ENCODE assay signal across 31 cellular contexts in the genomic region with DNA sequence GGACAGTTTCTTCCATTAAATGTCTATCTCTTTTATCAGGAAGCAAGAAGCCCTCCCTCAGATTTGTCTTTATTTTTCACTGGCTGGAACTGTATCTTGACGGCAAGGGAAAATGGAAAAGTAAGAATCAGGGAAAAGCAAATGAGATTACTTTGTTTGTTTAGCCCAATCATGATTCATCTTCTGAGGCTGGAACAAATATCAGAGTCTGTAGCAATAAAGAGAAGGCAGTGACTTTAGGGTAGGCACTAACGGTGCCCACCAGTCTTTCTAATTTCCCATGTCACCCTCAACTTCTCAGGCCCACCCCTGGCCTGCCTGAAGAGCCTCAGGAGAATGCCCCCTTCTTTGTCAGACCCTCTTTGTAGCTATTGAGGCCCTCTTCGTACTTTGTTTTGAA. TPM values are rescaled to one million over a fixed set of nuclear protein-coding genes. Genes with fewer than 3 reads are reported as not detected.
"Had no signal": no experiment of that assay in that cellular context is flagged by ENCODE, and none has a peak within 500 bp of the region (broad histone marks: within the 10 kb centered on the region; RNA-seq: fewer than 3 reads in every experiment).

No MANE protein-coding gene starts in this region.

- H3K36me3 ChIP-seq: adrenal gland, breast epithelium had no signal

- H3K4me1 ChIP-seq: adrenal gland, body of pancreas, breast epithelium had no signal

- H3K4me3 Mint-ChIP-seq: activated CD4-positive, alpha-beta T cell treated with anti-CD3 and anti-CD28 coated beads for 36 hours; activated CD4-positive, alpha-beta T cell treated with anti-CD3 and anti-CD28 coated beads, Interleukin-2, amount 10 ng/mL, durations not matched to agents 7 days and 5 days; activated CD8-positive, alpha-beta T cell treated with anti-CD3 and anti-CD28 coated beads, Interleukin-2, amount 10 ng/mL, durations not matched to agents 7 days and 5 days; activated naive CD4-positive, alpha-beta T cell treated with anti-CD3 and anti-CD28 coated beads, Interleukin-2, amount 50 U/mL, for 24 hours; activated naive CD8-positive, alpha-beta T cell treated with anti-CD3 and anti-CD28 coated beads, Interleukin-2, amount 10 ng/mL, durations not matched to agents 7 days and 5 days; activated T-cell treated with anti-CD3 and anti-CD28 coated beads, Interleukin-2, amount 50 U/mL, for 24 hours; T-helper 1 cell treated with Interleukin-12 subunit alpha and Interleukin-12 subunit beta and Interleukin-4 antibody, amounts not matched to agents 30 μg/mL and 1 μg/mL, for 36 hours; T-helper 2 cell treated with Interferon-gamma antibody and Interleukin-4, amounts not matched to agents 5 μg/mL and 100 μg/mL, for 36 hours had no signal

- H3K27ac Mint-ChIP-seq: activated CD4-positive, alpha-beta T cell treated with anti-CD3 and anti-CD28 coated beads for 36 hours; activated CD4-positive, alpha-beta T cell treated with anti-CD3 and anti-CD28 coated beads, Interleukin-2, amount 10 ng/mL, durations not matched to agents 7 days and 5 days; activated CD8-positive, alpha-beta T cell treated with anti-CD3 and anti-CD28 coated beads, Interleukin-2, amount 10 ng/mL, durations not matched to agents 7 days and 5 days; activated naive CD4-positive, alpha-beta T cell treated with anti-CD3 and anti-CD28 coated beads, Interleukin-2, amount 50 U/mL, for 24 hours; activated naive CD8-positive, alpha-beta T cell treated with anti-CD3 and anti-CD28 coated beads, Interleukin-2, amount 10 ng/mL, durations not matched to agents 7 days and 5 days; activated T-cell treated with anti-CD3 and anti-CD28 coated beads, Interleukin-2, amount 50 U/mL, for 24 hours; activated T-helper 2 cell treated with anti-CD3 and anti-CD28 coated beads, Interferon-gamma antibody, Interleukin-2, Interleukin-4, amounts not matched to agents 10 μg/mL and 5 μg/mL and 100 μg/mL, durations not matched to agents 14 hours and 24 hours and 36 hours; T-helper 1 cell treated with Interleukin-12 subunit alpha and Interleukin-12 subunit beta and Interleukin-4 antibody, amounts not matched to agents 30 μg/mL and 1 μg/mL, for 36 hours; T-helper 2 cell treated with Interferon-gamma antibody and Interleukin-4, amounts not matched to agents 5 μg/mL and 100 μg/mL, for 36 hours had no signal

- H3K9me3 Mint-ChIP-seq: activated CD4-positive, alpha-beta T cell treated with anti-CD3 and anti-CD28 coated beads, Interleukin-2, amount 10 ng/mL, durations not matched to agents 7 days and 5 days; activated naive CD4-positive, alpha-beta T cell treated with anti-CD3 and anti-CD28 coated beads, Interleukin-2, amount 50 U/mL, for 24 hours; activated naive CD8-positive, alpha-beta T cell treated with anti-CD3 and anti-CD28 coated beads, Interleukin-2, amount 10 ng/mL, durations not matched to agents 7 days and 5 days; activated T-cell treated with anti-CD3 and anti-CD28 coated beads, Interleukin-2, amount 50 U/mL, for 24 hours; activated T-helper 2 cell treated with anti-CD3 and anti-CD28 coated beads, Interferon-gamma antibody, Interleukin-2, Interleukin-4, amounts not matched to agents 10 μg/mL and 5 μg/mL and 100 μg/mL, durations not matched to agents 14 hours and 24 hours and 36 hours; T-helper 1 cell treated with Interleukin-12 subunit alpha and Interleukin-12 subunit beta and Interleukin-4 antibody, amounts not matched to agents 30 μg/mL and 1 μg/mL, for 36 hours; T-helper 2 cell treated with Interferon-gamma antibody and Interleukin-4, amounts not matched to agents 5 μg/mL and 100 μg/mL, for 36 hours had no signal

- H3K27ac ChIP-seq: adrenal gland, body of pancreas, breast epithelium, SK-N-MC had no signal

- H3K9me3 ChIP-seq: adrenal gland, body of pancreas, breast epithelium had no signal

- H3K36me3 Mint-ChIP-seq: activated naive CD4-positive, alpha-beta T cell treated with anti-CD3 and anti-CD28 coated beads, Interleukin-2, amount 50 U/mL, for 24 hours; activated naive CD8-positive, alpha-beta T cell treated with anti-CD3 and anti-CD28 coated beads, Interleukin-2, amount 10 ng/mL, durations not matched to agents 7 days and 5 days had no signal

- DNase-seq: activated CD4-positive, alpha-beta T cell treated with anti-CD3 and anti-CD28 coated beads for 36 hours; activated CD4-positive, alpha-beta T cell treated with anti-CD3 and anti-CD28 coated beads, Interleukin-2, amount 10 ng/mL, durations not matched to agents 7 days and 5 days; activated CD4-positive, alpha-beta T cell treated with anti-CD3 and anti-CD28 coated beads, Interleukin-2, amount 50 U/mL, for 48 hours; activated CD8-positive, alpha-beta T cell treated with anti-CD3 and anti-CD28 coated beads, Interleukin-2, amount 10 ng/mL, durations not matched to agents 7 days and 5 days; activated gamma-delta T cell; activated naive CD4-positive, alpha-beta T cell treated with Interleukin-2 at 50 U/mL for 16 hours; activated naive CD8-positive, alpha-beta T cell treated with anti-CD3 and anti-CD28 coated beads, Interleukin-2, amount 10 ng/mL, durations not matched to agents 7 days and 5 days; activated T-cell treated with anti-CD3 and anti-CD28 coated beads, Interleukin-2, amount 50 U/mL, for 24 hours; adrenal gland; body of pancreas; caudate nucleus; cerebellar nuclear complex; NCI-H1048; NCI-H1105 treated with DMSO at 0.1 percent for 48 hours; NCI-H1436; NCI-H1694; NCI-H1930; NCI-H2081 treated with DMSO at 0.1 percent for 48 hours; NCI-H226; NCI-H446 treated with DMSO at 0.1 percent for 48 hours; NCI-H524; NCI-H69; Right ventricle myocardium superior had no signal

- H3K27me3 ChIP-seq: adrenal gland, body of pancreas, breast epithelium had no signal

- ATAC-seq: activated CD4-positive, alpha-beta T cell treated with anti-CD3 and anti-CD28 coated beads for 36 hours; activated CD4-positive, CD25-positive, alpha-beta regulatory T cell treated with anti-CD3 and anti-CD28 coated beads, Interleukin-2, amount 50 U/mL, for 24 hours; activated CD8-positive, alpha-beta T cell treated with anti-CD3 and anti-CD28 coated beads, Interleukin-2, amount 10 ng/mL, durations not matched to agents 7 days and 5 days; body of pancreas had no signal

- H3K4me3 ChIP-seq: adrenal gland, body of pancreas, breast epithelium, SK-N-MC had no signal

- H3K4me1 Mint-ChIP-seq: activated CD4-positive, alpha-beta T cell treated with anti-CD3 and anti-CD28 coated beads for 36 hours; activated CD4-positive, alpha-beta T cell treated with anti-CD3 and anti-CD28 coated beads, Interleukin-2, amount 10 ng/mL, durations not matched to agents 7 days and 5 days; activated naive CD8-positive, alpha-beta T cell treated with anti-CD3 and anti-CD28 coated beads, Interleukin-2, amount 10 ng/mL, durations not matched to agents 7 days and 5 days had no signal

RNA-seq across cellular contexts. Expression of gene GOLGA7B, which starts 36.3 kb away (rescaled TPM):
- total RNA-seq: MCF 10A had no signal

RNA-seq across cellular contexts. Expression of gene SFRP5, which starts 41.5 kb away (rescaled TPM):
- total RNA-seq: activated CD4-positive, alpha-beta T cell treated with anti-CD3 and anti-CD28 coated beads for 36 hours; activated CD4-positive, alpha-beta T cell treated with anti-CD3 and anti-CD28 coated beads, Interleukin-2, amount 10 ng/mL, durations not matched to agents 7 days and 5 days; activated T-helper 2 cell treated with anti-CD3 and anti-CD28 coated beads, Interferon-gamma antibody, Interleukin-2, Interleukin-4, amounts not matched to agents 10 μg/mL and 5 μg/mL and 100 μg/mL, durations not matched to agents 14 hours and 24 hours and 36 hours; MCF 10A had no signal
